In the genomic region with DNA sequence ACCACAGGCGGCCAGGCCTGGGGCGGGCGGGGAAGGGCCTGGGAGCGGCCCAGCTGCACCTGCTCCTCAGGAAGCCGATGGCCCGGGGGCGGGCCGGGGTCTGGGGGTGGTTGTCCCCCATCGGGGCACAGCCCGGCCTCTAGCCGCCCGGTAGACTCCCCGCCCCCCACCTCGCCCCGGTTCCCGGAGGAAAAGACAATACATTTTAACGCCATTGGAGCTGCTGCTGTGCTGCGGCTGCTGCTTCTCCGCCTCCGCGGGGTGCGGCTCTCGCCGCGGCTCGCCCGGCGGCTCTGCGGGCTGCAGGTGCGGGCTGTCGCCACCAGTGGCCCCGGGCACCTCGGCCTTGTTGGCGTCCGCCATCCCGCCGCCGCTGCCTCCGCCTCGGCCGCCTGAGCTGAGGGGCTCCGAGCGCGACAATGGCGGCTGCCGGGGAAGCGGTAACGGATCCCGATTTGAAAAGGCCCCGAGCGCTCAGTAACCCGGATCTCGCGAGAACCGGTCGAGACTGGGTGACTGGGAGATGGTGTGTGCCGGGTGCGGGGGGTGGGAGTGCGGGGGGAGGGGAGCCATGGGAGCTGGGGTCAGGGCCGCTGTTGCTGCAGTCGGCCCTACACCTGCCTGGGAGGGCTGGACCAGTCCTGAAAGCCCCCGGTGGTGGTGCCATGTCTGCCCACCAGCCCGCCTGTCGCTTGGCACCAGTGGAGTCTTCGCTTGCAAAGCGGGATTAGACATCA, we compare ENCODE assay signal across 1 cellular context.
TF ChIP-seq lines count a peak whose summit lies in the region.

A gene with protein sequence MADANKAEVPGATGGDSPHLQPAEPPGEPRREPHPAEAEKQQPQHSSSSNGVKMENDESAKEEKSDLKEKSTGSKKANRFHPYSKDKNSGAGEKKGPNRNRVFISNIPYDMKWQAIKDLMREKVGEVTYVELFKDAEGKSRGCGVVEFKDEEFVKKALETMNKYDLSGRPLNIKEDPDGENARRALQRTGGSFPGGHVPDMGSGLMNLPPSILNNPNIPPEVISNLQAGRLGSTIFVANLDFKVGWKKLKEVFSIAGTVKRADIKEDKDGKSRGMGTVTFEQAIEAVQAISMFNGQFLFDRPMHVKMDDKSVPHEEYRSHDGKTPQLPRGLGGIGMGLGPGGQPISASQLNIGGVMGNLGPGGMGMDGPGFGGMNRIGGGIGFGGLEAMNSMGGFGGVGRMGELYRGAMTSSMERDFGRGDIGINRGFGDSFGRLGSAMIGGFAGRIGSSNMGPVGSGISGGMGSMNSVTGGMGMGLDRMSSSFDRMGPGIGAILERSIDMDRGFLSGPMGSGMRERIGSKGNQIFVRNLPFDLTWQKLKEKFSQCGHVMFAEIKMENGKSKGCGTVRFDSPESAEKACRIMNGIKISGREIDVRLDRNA (minus strand): TSS at position 421 of the 737 bp plus-strand sequence. CDS start 58 bp downstream, at position 363.

TF ChIP-seq in HepG2, 621 proteins besides CTCF, POLR2A, EP300 and RAD21 (continued from another document and continues in another):
- TF ChIP-seq, protein P1, sequence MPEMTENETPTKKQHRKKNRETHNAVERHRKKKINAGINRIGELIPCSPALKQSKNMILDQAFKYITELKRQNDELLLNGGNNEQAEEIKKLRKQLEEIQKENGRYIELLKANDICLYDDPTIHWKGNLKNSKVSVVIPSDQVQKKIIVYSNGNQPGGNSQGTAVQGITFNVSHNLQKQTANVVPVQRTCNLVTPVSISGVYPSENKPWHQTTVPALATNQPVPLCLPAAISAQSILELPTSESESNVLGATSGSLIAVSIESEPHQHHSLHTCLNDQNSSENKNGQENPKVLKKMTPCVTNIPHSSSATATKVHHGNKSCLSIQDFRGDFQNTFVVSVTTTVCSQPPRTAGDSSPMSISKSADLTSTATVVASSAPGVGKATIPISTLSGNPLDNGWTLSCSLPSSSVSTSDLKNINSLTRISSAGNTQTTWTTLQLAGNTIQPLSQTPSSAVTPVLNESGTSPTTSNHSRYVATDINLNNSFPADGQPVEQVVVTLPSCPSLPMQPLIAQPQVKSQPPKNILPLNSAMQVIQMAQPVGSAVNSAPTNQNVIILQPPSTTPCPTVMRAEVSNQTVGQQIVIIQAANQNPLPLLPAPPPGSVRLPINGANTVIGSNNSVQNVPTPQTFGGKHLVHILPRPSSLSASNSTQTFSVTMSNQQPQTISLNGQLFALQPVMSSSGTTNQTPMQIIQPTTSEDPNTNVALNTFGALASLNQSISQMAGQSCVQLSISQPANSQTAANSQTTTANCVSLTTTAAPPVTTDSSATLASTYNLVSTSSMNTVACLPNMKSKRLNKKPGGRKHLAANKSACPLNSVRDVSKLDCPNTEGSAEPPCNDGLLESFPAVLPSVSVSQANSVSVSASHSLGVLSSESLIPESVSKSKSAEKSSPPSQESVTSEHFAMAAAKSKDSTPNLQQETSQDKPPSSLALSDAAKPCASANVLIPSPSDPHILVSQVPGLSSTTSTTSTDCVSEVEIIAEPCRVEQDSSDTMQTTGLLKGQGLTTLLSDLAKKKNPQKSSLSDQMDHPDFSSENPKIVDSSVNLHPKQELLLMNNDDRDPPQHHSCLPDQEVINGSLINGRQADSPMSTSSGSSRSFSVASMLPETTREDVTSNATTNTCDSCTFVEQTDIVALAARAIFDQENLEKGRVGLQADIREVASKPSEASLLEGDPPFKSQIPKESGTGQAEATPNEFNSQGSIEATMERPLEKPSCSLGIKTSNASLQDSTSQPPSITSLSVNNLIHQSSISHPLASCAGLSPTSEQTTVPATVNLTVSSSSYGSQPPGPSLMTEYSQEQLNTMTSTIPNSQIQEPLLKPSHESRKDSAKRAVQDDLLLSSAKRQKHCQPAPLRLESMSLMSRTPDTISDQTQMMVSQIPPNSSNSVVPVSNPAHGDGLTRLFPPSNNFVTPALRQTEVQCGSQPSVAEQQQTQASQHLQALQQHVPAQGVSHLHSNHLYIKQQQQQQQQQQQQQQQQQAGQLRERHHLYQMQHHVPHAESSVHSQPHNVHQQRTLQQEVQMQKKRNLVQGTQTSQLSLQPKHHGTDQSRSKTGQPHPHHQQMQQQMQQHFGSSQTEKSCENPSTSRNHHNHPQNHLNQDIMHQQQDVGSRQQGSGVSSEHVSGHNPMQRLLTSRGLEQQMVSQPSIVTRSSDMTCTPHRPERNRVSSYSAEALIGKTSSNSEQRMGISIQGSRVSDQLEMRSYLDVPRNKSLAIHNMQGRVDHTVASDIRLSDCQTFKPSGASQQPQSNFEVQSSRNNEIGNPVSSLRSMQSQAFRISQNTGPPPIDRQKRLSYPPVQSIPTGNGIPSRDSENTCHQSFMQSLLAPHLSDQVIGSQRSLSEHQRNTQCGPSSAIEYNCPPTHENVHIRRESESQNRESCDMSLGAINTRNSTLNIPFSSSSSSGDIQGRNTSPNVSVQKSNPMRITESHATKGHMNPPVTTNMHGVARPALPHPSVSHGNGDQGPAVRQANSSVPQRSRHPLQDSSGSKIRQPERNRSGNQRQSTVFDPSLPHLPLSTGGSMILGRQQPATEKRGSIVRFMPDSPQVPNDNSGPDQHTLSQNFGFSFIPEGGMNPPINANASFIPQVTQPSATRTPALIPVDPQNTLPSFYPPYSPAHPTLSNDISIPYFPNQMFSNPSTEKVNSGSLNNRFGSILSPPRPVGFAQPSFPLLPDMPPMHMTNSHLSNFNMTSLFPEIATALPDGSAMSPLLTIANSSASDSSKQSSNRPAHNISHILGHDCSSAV (CRISPR knock-in tag; IDR thresholded peaks at IDR 0.05; ENCODE audit: borderline replicate concordance) = no peak
- 0 out of 2 replicates have a peak, but pooled peaks have one; percentile 25 for TF ChIP-seq ZNF564 (CRISPR knock-in tag; IDR thresholded peaks at IDR 0.05)
- TF ChIP-seq ZBTB7A (CRISPR knock-in tag; IDR thresholded peaks at IDR 0.05) = no peak
- TF ChIP-seq, protein P2, sequence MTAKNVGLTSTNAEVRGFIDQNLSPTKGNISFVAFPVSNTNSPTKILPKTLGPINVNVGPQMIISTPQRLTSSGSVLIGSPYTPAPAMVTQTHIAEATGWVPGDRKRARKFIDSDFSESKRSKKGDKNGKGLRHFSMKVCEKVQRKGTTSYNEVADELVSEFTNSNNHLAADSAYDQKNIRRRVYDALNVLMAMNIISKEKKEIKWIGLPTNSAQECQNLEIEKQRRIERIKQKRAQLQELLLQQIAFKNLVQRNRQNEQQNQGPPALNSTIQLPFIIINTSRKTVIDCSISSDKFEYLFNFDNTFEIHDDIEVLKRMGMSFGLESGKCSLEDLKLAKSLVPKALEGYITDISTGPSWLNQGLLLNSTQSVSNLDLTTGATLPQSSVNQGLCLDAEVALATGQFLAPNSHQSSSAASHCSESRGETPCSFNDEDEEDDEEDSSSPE (CRISPR knock-in tag; IDR thresholded peaks at IDR 0.05) = peak; percentile 80
- no peak for TF ChIP-seq KDM3A (CRISPR knock-in tag; IDR thresholded peaks at IDR 0.05; ENCODE audit: low read depth)
- TF ChIP-seq, protein P3, sequence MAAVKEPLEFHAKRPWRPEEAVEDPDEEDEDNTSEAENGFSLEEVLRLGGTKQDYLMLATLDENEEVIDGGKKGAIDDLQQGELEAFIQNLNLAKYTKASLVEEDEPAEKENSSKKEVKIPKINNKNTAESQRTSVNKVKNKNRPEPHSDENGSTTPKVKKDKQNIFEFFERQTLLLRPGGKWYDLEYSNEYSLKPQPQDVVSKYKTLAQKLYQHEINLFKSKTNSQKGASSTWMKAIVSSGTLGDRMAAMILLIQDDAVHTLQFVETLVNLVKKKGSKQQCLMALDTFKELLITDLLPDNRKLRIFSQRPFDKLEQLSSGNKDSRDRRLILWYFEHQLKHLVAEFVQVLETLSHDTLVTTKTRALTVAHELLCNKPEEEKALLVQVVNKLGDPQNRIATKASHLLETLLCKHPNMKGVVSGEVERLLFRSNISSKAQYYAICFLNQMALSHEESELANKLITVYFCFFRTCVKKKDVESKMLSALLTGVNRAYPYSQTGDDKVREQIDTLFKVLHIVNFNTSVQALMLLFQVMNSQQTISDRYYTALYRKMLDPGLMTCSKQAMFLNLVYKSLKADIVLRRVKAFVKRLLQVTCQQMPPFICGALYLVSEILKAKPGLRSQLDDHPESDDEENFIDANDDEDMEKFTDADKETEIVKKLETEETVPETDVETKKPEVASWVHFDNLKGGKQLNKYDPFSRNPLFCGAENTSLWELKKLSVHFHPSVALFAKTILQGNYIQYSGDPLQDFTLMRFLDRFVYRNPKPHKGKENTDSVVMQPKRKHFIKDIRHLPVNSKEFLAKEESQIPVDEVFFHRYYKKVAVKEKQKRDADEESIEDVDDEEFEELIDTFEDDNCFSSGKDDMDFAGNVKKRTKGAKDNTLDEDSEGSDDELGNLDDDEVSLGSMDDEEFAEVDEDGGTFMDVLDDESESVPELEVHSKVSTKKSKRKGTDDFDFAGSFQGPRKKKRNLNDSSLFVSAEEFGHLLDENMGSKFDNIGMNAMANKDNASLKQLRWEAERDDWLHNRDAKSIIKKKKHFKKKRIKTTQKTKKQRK (IDR thresholded peaks at IDR 0.05; ENCODE audit: low read length) = no peak
- TF ChIP-seq CHCHD3 (CRISPR knock-in tag; IDR thresholded peaks at IDR 0.05) = no peak
- no peak for TF ChIP-seq SMC3 (IDR thresholded peaks at IDR 0.05; ENCODE audit: low read length)
- no peak for TF ChIP-seq ZNF160 (CRISPR knock-in tag; IDR thresholded peaks at IDR 0.05)
- no peak for TF ChIP-seq ZNF577 (CRISPR knock-in tag; IDR thresholded peaks at IDR 0.05; ENCODE audit: borderline replicate concordance, low read depth)
- TF ChIP-seq MAFK (conservative IDR thresholded peaks at IDR 0.05 in 1 of 2, IDR thresholded peaks at IDR 0.05 in 1 of 2; ENCODE audit: low read length in 2 of 2) = no peak
- no peak for TF ChIP-seq MLLT10 (CRISPR knock-in tag; IDR thresholded peaks at IDR 0.05)
- TF ChIP-seq ZC3H4 (CRISPR knock-in tag; IDR thresholded peaks at IDR 0.05; ENCODE audit: borderline replicate concordance) = no peak
- TF ChIP-seq FIP1L1 (IDR thresholded peaks at IDR 0.05; ENCODE audit: borderline replicate concordance, insufficient read depth, low read depth, low read length) = no peak
- no peak for TF ChIP-seq CBFB (CRISPR knock-in tag; IDR thresholded peaks at IDR 0.05)
- no peak for TF ChIP-seq CENPT (CRISPR knock-in tag; IDR thresholded peaks at IDR 0.05; ENCODE audit: low read depth)
- TF ChIP-seq KMT2B (CRISPR knock-in tag; IDR thresholded peaks at IDR 0.05) = peak; percentile 37; the same call in 1 of the 2 replicates
- TF ChIP-seq NONO (IDR thresholded peaks at IDR 0.05) = no peak
- 0 out of 2 replicates have a peak, but pooled peaks have one; percentile 23 for TF ChIP-seq NONO (CRISPR knock-in tag; conservative IDR thresholded peaks at IDR 0.05)
- no peak for TF ChIP-seq HES4 (CRISPR knock-in tag; IDR thresholded peaks at IDR 0.05; ENCODE audit: borderline replicate concordance)
- no peak for TF ChIP-seq ZNF605 (CRISPR knock-in tag; IDR thresholded peaks at IDR 0.05)
- TF ChIP-seq, protein P4, sequence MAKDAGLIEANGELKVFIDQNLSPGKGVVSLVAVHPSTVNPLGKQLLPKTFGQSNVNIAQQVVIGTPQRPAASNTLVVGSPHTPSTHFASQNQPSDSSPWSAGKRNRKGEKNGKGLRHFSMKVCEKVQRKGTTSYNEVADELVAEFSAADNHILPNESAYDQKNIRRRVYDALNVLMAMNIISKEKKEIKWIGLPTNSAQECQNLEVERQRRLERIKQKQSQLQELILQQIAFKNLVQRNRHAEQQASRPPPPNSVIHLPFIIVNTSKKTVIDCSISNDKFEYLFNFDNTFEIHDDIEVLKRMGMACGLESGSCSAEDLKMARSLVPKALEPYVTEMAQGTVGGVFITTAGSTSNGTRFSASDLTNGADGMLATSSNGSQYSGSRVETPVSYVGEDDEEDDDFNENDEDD (CRISPR knock-in tag; IDR thresholded peaks at IDR 0.05; ENCODE audit: borderline replicate concordance) = peak; percentile 81; the same call in 1 of the 2 replicates
- no peak for TF ChIP-seq ZNF496 (CRISPR knock-in tag; IDR thresholded peaks at IDR 0.05; ENCODE audit: insufficient replicate concordance)
- TF ChIP-seq ZNF44 (CRISPR knock-in tag; IDR thresholded peaks at IDR 0.05) = no peak
- TF ChIP-seq, protein P5, sequence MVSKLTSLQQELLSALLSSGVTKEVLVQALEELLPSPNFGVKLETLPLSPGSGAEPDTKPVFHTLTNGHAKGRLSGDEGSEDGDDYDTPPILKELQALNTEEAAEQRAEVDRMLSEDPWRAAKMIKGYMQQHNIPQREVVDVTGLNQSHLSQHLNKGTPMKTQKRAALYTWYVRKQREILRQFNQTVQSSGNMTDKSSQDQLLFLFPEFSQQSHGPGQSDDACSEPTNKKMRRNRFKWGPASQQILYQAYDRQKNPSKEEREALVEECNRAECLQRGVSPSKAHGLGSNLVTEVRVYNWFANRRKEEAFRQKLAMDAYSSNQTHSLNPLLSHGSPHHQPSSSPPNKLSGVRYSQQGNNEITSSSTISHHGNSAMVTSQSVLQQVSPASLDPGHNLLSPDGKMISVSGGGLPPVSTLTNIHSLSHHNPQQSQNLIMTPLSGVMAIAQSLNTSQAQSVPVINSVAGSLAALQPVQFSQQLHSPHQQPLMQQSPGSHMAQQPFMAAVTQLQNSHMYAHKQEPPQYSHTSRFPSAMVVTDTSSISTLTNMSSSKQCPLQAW (CRISPR knock-in tag; IDR thresholded peaks at IDR 0.05) = no peak
- no peak for TF ChIP-seq TBL1XR1 (IDR thresholded peaks at IDR 0.05; ENCODE audit: borderline replicate concordance, low read length, partially characterized antibody)
- no peak for TF ChIP-seq GTF3A (CRISPR knock-in tag; conservative IDR thresholded peaks at IDR 0.05)
- TF ChIP-seq ATF7-NPFF (CRISPR knock-in tag; IDR thresholded peaks at IDR 0.05; ENCODE audit: low read depth) = peak; percentile 71
- peak; percentile 44 for TF ChIP-seq ASH2L (IDR thresholded peaks at IDR 0.05; ENCODE audit: insufficient read length, low read depth, low read length)
- TF ChIP-seq, protein P6, sequence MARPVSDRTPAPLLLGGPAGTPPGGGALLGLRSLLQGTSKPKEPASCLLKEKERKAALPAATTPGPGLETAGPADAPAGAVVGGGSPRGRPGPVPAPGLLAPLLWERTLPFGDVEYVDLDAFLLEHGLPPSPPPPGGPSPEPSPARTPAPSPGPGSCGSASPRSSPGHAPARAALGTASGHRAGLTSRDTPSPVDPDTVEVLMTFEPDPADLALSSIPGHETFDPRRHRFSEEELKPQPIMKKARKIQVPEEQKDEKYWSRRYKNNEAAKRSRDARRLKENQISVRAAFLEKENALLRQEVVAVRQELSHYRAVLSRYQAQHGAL (CRISPR knock-in tag; IDR thresholded peaks at IDR 0.05; ENCODE audit: not compliant biosample characterization) = no peak
- TF ChIP-seq LCORL (IDR thresholded peaks at IDR 0.05) = no peak
- no peak for TF ChIP-seq LCORL (CRISPR knock-in tag; IDR thresholded peaks at IDR 0.05)
- no peak for TF ChIP-seq ZNF619 (CRISPR knock-in tag; IDR thresholded peaks at IDR 0.05)
- no peak for TF ChIP-seq STAT5B (CRISPR knock-in tag; IDR thresholded peaks at IDR 0.05)
- TF ChIP-seq IRX3 (CRISPR knock-in tag; IDR thresholded peaks at IDR 0.05; ENCODE audit: borderline replicate concordance, low read depth) = peak; percentile 80; the same call in 1 of the 2 replicates
- no peak for TF ChIP-seq STAG1 (CRISPR knock-in tag; IDR thresholded peaks at IDR 0.05)
- TF ChIP-seq PHF5A (CRISPR knock-in tag; IDR thresholded peaks at IDR 0.05; ENCODE audit: low read depth, unreplicated experiment) = no peak
- TF ChIP-seq ZFP41 (CRISPR knock-in tag; IDR thresholded peaks at IDR 0.05; ENCODE audit: borderline replicate concordance) = no peak
- TF ChIP-seq, protein P7, sequence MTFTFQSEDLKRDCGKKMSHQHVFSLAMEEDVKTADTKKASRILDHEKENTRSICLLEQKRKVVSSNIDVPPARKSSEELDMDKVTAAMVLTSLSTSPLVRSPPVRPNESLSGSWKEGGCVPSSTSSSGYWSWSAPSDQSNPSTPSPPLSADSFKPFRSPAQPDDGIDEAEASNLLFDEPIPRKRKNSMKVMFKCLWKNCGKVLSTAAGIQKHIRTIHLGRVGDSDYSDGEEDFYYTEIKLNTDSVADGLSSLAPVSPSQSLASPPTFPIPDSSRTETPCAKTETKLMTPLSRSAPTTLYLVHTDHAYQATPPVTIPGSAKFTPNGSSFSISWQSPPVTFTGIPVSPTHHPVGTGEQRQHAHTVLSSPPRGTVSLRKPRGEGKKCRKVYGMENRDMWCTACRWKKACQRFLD (CRISPR knock-in tag; IDR thresholded peaks at IDR 0.05; ENCODE audit: borderline replicate concordance) = no peak
- 0 out of 2 replicates have a peak, but pooled peaks have one; percentile 51 for TF ChIP-seq TOPORS (CRISPR knock-in tag; IDR thresholded peaks at IDR 0.05)
